Comparison of ENCODE assay signal across 1 cellular context in genomic region chr7:906776-907157, GRCh38.
A peak's percentile ranks its signal among the peaks of the same experiment; 100 is the strongest.
TF ChIP-seq lines count a peak whose summit lies in the region.

No MANE protein-coding gene starts in this region.

TF ChIP-seq in HEK293, 187 proteins besides CTCF, POLR2A, EP300 and RAD21 (continued from another document):
- TF ChIP-seq ZNF354C (tag by site-specific recombination; IDR thresholded peaks at IDR 0.05; ENCODE audit: borderline replicate concordance, low read depth): no peak
- TF ChIP-seq BCL11A (tag by site-specific recombination; IDR thresholded peaks at IDR 0.05; ENCODE audit: low read depth): peak; percentile 58; the same call in 1 of the 2 replicates
- no peak for TF ChIP-seq ZNF423 (tag by site-specific recombination; IDR thresholded peaks at IDR 0.05)
